In genomic region chr5:59528226-59528862, GRCh38 we compare ENCODE assay signal across 17 cellular contexts.
"Had no signal": no experiment of that assay in that cellular context is flagged by ENCODE, and none has a peak within 500 bp of the region (broad histone marks: within the 10 kb centered on the region; RNA-seq: fewer than 3 reads in every experiment).

No MANE protein-coding gene starts in this region.

- H3K9me3 ChIP-seq: adrenal gland, esophagus muscularis mucosa, tibial artery had no signal

- H3K27ac ChIP-seq: adrenal gland, cardiac muscle cell, esophagus muscularis mucosa, left ventricle myocardium inferior, parathyroid adenoma, tibial artery had no signal

- H3K4me1 ChIP-seq: adrenal gland, esophagus muscularis mucosa, left ventricle myocardium inferior, parathyroid adenoma, tibial artery had no signal

- H3K4me3 ChIP-seq: adrenal gland, cardiac muscle cell, esophagus muscularis mucosa, left ventricle myocardium inferior, tibial artery had no signal

- ATAC-seq: activated CD8-positive, alpha-beta T cell treated with anti-CD3 and anti-CD28 coated beads for 36 hours; activated T-cell treated with anti-CD3 and anti-CD28 coated beads, Interleukin-2, amount 50 U/mL, for 4 hours; stimulated activated naive B cell treated with anti-CD40 and anti-IgM and Interleukin-4, amounts not matched to agents 10 μg/mL and 1 μg/mL and 100 μg/mL, for 72 hours had no signal

- H3K27me3 ChIP-seq: adrenal gland, cardiac muscle cell, esophagus muscularis mucosa, tibial artery had no signal

- H3K79me2 ChIP-seq: parathyroid adenoma had no signal

- H3K36me3 ChIP-seq: adrenal gland, cardiac muscle cell, esophagus muscularis mucosa, left ventricle myocardium inferior, tibial artery had no signal

- DNase-seq: activated B cell treated with CpG ODN at 0.5 μM for 24 hours; activated CD4-positive, alpha-beta T cell treated with anti-CD3 and anti-CD28 coated beads for 48 hours; activated CD8-positive, alpha-beta T cell treated with anti-CD3 and anti-CD28 coated beads for 36 hours; activated effector memory CD4-positive, alpha-beta T cell treated with Interleukin-2 at 50 U/mL for 16 hours; activated T-cell treated with anti-CD3 and anti-CD28 coated beads, Interleukin-2, amount 50 U/mL, for 4 hours; adrenal gland; hypothalamus; kidney; left ventricle myocardium inferior; mesenchymal stem cell; retina; stimulated activated CD4-positive, alpha-beta T cell treated with anti-CD3 and anti-CD28 coated beads, Interleukin-2, amount 100 ng/mL, for 48 hours; stimulated activated naive B cell treated with anti-CD40 and anti-IgM and Interleukin-4, amounts not matched to agents 10 μg/mL and 1 μg/mL and 100 μg/mL, for 72 hours; tibial artery had no signal

- H3K9ac ChIP-seq: parathyroid adenoma had no signal
